ENCODE assay signal across 14 cellular contexts in the genomic region with DNA sequence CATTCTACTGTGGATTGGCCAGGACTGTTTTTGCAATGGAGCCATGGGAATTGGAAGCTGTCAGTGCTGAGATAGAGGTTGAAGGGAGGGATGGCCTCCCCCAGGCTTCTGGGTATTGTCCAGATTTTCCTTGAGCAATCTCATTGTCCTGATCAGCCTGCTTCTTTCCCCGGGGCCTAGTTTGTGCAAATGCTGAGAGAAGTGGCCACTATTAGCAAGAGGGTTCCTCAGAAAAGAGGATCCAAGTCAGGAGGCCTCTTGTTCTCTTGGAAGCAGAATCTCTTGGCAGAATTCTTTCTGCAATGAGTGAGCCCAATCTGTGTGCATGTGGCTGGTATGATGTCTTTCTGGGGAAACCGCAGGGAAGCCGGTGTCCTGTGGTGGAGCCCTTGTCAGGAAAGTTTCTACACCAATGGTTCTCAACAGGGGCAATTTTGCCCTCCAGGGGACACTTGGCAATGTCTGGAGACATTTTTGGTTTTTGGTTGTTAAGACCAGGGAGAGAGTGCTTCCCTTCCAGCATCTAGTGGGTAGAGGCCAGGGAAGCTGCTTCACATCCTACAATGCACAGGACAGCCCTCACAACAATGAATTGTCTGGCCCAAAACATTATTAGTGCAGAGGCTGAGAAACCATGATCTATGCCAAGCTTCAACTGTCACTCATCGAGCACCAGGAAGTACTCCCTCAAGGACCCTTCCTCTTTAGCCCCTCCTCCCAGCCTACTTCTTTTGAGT. TPM values are rescaled to one million over a fixed set of nuclear protein-coding genes. Genes with fewer than 3 reads are reported as not detected.
DNase-seq lines count a peak whose midpoint lies in the region; ATAC-seq and TF ChIP-seq lines count a peak whose summit lies in the region.
"Had no signal": no experiment of that assay in that cellular context is flagged by ENCODE, and none has a peak within 500 bp of the region (broad histone marks: within the 10 kb centered on the region; RNA-seq: fewer than 3 reads in every experiment).

No MANE protein-coding gene starts in this region.

- H4K5ac ChIP-seq in mesendoderm (ENCODE audit: low read length), result no peak overlapping the region

- BruUV-seq in A673 (replicated peaks; lab: Mats Ljungman, UMichigan), result no TSS peak

- no peaks in the 10 kb centered on the region for H3K36me3 ChIP-seq in A673 (ENCODE audit: insufficient read depth, low read length, poor library complexity, severe bottlenecking)
- H3K36me3 ChIP-seq in MG63, result no peaks in the 10 kb centered on the region
- H3K36me3 ChIP-seq in colonic mucosa, result no peaks in the 10 kb centered on the region
- H3K36me3 ChIP-seq in mesendoderm (ENCODE audit: control insufficient read depth, insufficient read depth, low read length), result no peaks in the 10 kb centered on the region

- no peaks in the 10 kb centered on the region for H3K79me2 ChIP-seq in mesendoderm (ENCODE audit: control insufficient read depth, insufficient read depth, low read length)

- H3K4me3 ChIP-seq in A673 (ENCODE audit: low read depth, low read length, poor library complexity, severe bottlenecking) (no peak overlapping the region), MG63 (no peak overlapping the region), colonic mucosa (no peak overlapping the region), mesendoderm (ENCODE audit: low read length) (no peak overlapping the region)
- H3K4me3 ChIP-seq: testis had no signal

- POLR2A ChIA-PET in A673 (lab: Charles Lee; ENCODE audit: low non-redundant PET), result interaction anchor here (0.6 kb wide), 1 partner anchor 83 kb away, joined by 3 read pairs; no protein-coding TSS in a partner anchor

- H2BK15ac ChIP-seq in mesendoderm (replicated peaks; ENCODE audit: low read depth), result no peak overlapping the region

- H2BK5ac ChIP-seq in mesendoderm (ENCODE audit: low read length), result no peak overlapping the region

- no peaks in the 10 kb centered on the region for H3K27me3 Mint-ChIP-seq in osteocyte (ENCODE audit: unreplicated experiment)
- H3K27me3 Mint-ChIP-seq: activated CD8-positive, alpha-beta memory T cell treated with anti-CD3 and anti-CD28 coated beads, Interleukin-2, amount 10 ng/mL, durations not matched to agents 7 days and 5 days; activated naive CD8-positive, alpha-beta T cell had no signal

- DNase-seq in A673 (ENCODE audit: low spot score) (peak; percentile 86), MG63 (peak; percentile 28), colonic mucosa (peak; percentile 20), mesendoderm (peak; percentile 26), osteocyte (ENCODE audit: extremely low spot score, unreplicated experiment) (no peak), NCI-H1694 (lab: John Stamatoyannopoulos, UW) (no peak)
- DNase-seq in stimulated activated CD4-positive, alpha-beta T cell treated with anti-CD3 and anti-CD28 coated beads, Interleukin-4, amount 100 ng/mL, for 24 hours, result no peak
- DNase-seq: activated CD8-positive, alpha-beta memory T cell treated with anti-CD3 and anti-CD28 coated beads, Interleukin-2, amount 10 ng/mL, durations not matched to agents 7 days and 5 days; dermis blood vessel endothelial cell; foreskin fibroblast; NCI-H1092 treated with DMSO at 0.1 percent for 48 hours; testis had no signal

- CTCF ChIA-PET in A673 (lab: Charles Lee), result no interaction called here

- H3K56ac ChIP-seq in mesendoderm (ENCODE audit: low read length), result peak overlapping the region; percentile 28

- TF ChIP-seq CTCF in A673 (conservative IDR thresholded peaks at IDR 0.05; ENCODE audit: low read depth, low read length), result no peak
- TF ChIP-seq CTCF in colonic mucosa (IDR thresholded peaks at IDR 0.05), result no peak
- TF ChIP-seq CTCF in osteocyte (IDR thresholded peaks at IDR 0.05), result no peak

- no peak overlapping the region for H2BK120ac ChIP-seq in mesendoderm (ENCODE audit: low read depth, low read length)

- H3K4me2 ChIP-seq in mesendoderm (ENCODE audit: low read length), result no peak overlapping the region

- H3K23ac ChIP-seq in mesendoderm (ENCODE audit: low read length), result no peak overlapping the region

- peaks cover 5% of the 10 kb centered on the region for H3K4me1 Mint-ChIP-seq in osteocyte (ENCODE audit: unreplicated experiment)

- intact Hi-C loops in A673 (cut with micrococcal nuclease; ENCODE audit: unreplicated experiment) (loop anchor here (5.0 kb wide), 1 partner anchor 314 kb away; a partner anchor contains a TSS), colonic mucosa (cut with DNase I) (no loop called here)

- H3K36me3 Mint-ChIP-seq in osteocyte (ENCODE audit: unreplicated experiment), result no peaks in the 10 kb centered on the region
- H3K36me3 Mint-ChIP-seq: activated CD8-positive, alpha-beta memory T cell treated with anti-CD3 and anti-CD28 coated beads, Interleukin-2, amount 10 ng/mL, durations not matched to agents 7 days and 5 days; activated naive CD8-positive, alpha-beta T cell had no signal

- H3K4me3 Mint-ChIP-seq in osteocyte (ENCODE audit: unreplicated experiment), result no peak overlapping the region
- H3K4me3 Mint-ChIP-seq: activated CD8-positive, alpha-beta memory T cell treated with anti-CD3 and anti-CD28 coated beads, Interleukin-2, amount 10 ng/mL, durations not matched to agents 7 days and 5 days; activated naive CD8-positive, alpha-beta T cell had no signal

- H3K9me3 Mint-ChIP-seq in osteocyte (ENCODE audit: unreplicated experiment), result no peaks in the 10 kb centered on the region

- H3K27me3 ChIP-seq in A673 (replicated peaks; ENCODE audit: insufficient read depth, low read depth, low read length, poor library complexity) (no peaks in the 10 kb centered on the region), MG63 (no peaks in the 10 kb centered on the region), colonic mucosa (no peaks in the 10 kb centered on the region), mesendoderm (ENCODE audit: insufficient read depth, low read length, poor library complexity) (no peaks in the 10 kb centered on the region)
- H3K27me3 ChIP-seq: testis had no signal

- H3K27ac Mint-ChIP-seq in osteocyte (ENCODE audit: unreplicated experiment), result no peak overlapping the region
- H3K27ac Mint-ChIP-seq: activated CD8-positive, alpha-beta memory T cell treated with anti-CD3 and anti-CD28 coated beads, Interleukin-2, amount 10 ng/mL, durations not matched to agents 7 days and 5 days; activated naive CD8-positive, alpha-beta T cell had no signal

- H3K79me1 ChIP-seq in mesendoderm (ENCODE audit: low read length), result no peaks in the 10 kb centered on the region

- no peak overlapping the region for H3K9ac ChIP-seq in colonic mucosa (ENCODE audit: low read depth in 2 of 2, low read length in 2 of 2)
- H3K9ac ChIP-seq in mesendoderm (ENCODE audit: low read length), result no peak overlapping the region

- peaks cover 21% of the 10 kb centered on the region for H3K4me1 ChIP-seq in A673 (ENCODE audit: insufficient read depth, low read length, poor library complexity, severe bottlenecking)
- H3K4me1 ChIP-seq in colonic mucosa, result no peaks in the 10 kb centered on the region
- H3K4me1 ChIP-seq in mesendoderm (ENCODE audit: control insufficient read depth, low read depth, low read length), result no peaks in the 10 kb centered on the region
- H3K4me1 ChIP-seq: testis had no signal

- H3K18ac ChIP-seq in mesendoderm (ENCODE audit: low read length), result no peak overlapping the region

- H3K4ac ChIP-seq in mesendoderm (ENCODE audit: low read depth, low read length), result no peak overlapping the region

- no peak overlapping the region for H3K27ac ChIP-seq in A673 (ENCODE audit: low read depth, low read length, poor library complexity, severe bottlenecking)
- H3K27ac ChIP-seq in colonic mucosa, result no peak overlapping the region
- H3K27ac ChIP-seq in mesendoderm (ENCODE audit: low read depth, low read length), result no peak overlapping the region
- H3K27ac ChIP-seq: testis had no signal

- no peak overlapping the region for H4K8ac ChIP-seq in mesendoderm (ENCODE audit: low read depth, low read length)

- no CpG with 5 or more reads among the region's 4 CpGs for WGBS in mesendoderm (ENCODE audit: extremely low coverage, insufficient coverage, low lambda C conversion rate)

- no peak for ATAC-seq in GM18868 (IDR thresholded peaks at IDR 0.05; ENCODE audit: unreplicated experiment)
- ATAC-seq: activated CD8-positive, alpha-beta memory T cell treated with anti-CD3 and anti-CD28 coated beads, Interleukin-2, amount 10 ng/mL, durations not matched to agents 7 days and 5 days had no signal

- H2AK5ac ChIP-seq in mesendoderm (ENCODE audit: low read length), result no peak overlapping the region

- H3K9me3 ChIP-seq in A673 (ENCODE audit: low read depth, low read length, poor library complexity, severe bottlenecking), result no peaks in the 10 kb centered on the region
- H3K9me3 ChIP-seq in MG63, result no peaks in the 10 kb centered on the region
- H3K9me3 ChIP-seq in colonic mucosa, result no peaks in the 10 kb centered on the region
- H3K9me3 ChIP-seq: testis had no signal

RNA-seq across cellular contexts. Expression of a gene that starts 2.0 kb away (rescaled TPM):
- total RNA-seq in A673 (2021), result not detected in 2 replicates
- total RNA-seq in MG63 (2014; rRNA removed; shearing (Covaris generic); ENCODE audit: low replicate concordance), result 0.16 TPM in 1 of 2 replicates, not detected in the other
- total RNA-seq in colonic mucosa, result 10 to 100 TPM in 1 of 2 donors, 1 to 10 TPM in 1; 2.9 to 13.8 TPM
- polyA plus RNA-seq in mesendoderm (2013, experiment 1 of 2), result not detected
- polyA plus RNA-seq in mesendoderm (2013, experiment 2 of 2), result not detected
- not detected in 2 replicates for total RNA-seq in osteocyte

Comparison
In these comparisons a context has a peak if more than half of its experiments do, and no peak if none do; other contexts are left out.
1. DNase-seq: peak in A673 (single experiment), MG63 (single experiment), colonic mucosa (single experiment) and mesendoderm (single experiment); none in osteocyte (single experiment), NCI-H1694 (single experiment) and stimulated activated CD4-positive, alpha-beta T cell treated with anti-CD3 and anti-CD28 coated beads, Interleukin-4, amount 100 ng/mL, for 24 hours (single experiment).